ENCODE assay signal across 11 cellular contexts in genomic region chr10:47190802-47191450, GRCh38.
A peak's percentile ranks its signal among the peaks of the same experiment; 100 is the strongest.
DNase-seq lines count a peak whose midpoint lies in the region; ATAC-seq and TF ChIP-seq lines count a peak whose summit lies in the region.
"Had no signal": no experiment of that assay in that cellular context is flagged by ENCODE, and none has a peak within 500 bp of the region (broad histone marks: within the 10 kb centered on the region; RNA-seq: fewer than 3 reads in every experiment).

No MANE protein-coding gene starts in this region.

- no peaks in the 10 kb centered on the region for H3K27me3 Mint-ChIP-seq in WTC11 (ENCODE audit: low read depth)

- TF ChIP-seq EP300 in Ishikawa (IDR thresholded peaks at IDR 0.05; ENCODE audit: borderline replicate concordance), result no peak

- POLR2A ChIA-PET in WTC11 (lab: Charles Lee), result no interaction called here

- H3K4me3 ChIP-seq in foreskin fibroblast (ENCODE audit: low read depth in 1 of 2, low read length in 2 of 2), result no peak overlapping the region
- H3K4me3 ChIP-seq: GM12878, GM23338 had no signal

- no peaks in the 10 kb centered on the region for H3K36me3 Mint-ChIP-seq in WTC11
- H3K36me3 Mint-ChIP-seq: CD8-positive, alpha-beta memory T cell; IgD-negative memory B cell had no signal

- H3K4me3 Mint-ChIP-seq in WTC11, result no peak overlapping the region
- H3K4me3 Mint-ChIP-seq: CD8-positive, alpha-beta memory T cell; GM23338; IgD-negative memory B cell had no signal

- peak; percentile 22 for DNase-seq in COLO668 (lab: John Stamatoyannopoulos, UW; ENCODE audit: unreplicated experiment)
- DNase-seq in WTC11 (ENCODE audit: low spot score), result no peak
- DNase-seq in ureter (ENCODE audit: low spot score), result peak; percentile 18
- DNase-seq in foreskin fibroblast, result no peak
- no peak for DNase-seq in midbrain (lab: John Stamatoyannopoulos, UW)
- DNase-seq: CD8-positive, alpha-beta memory T cell; H7 had no signal

- no peak for TF ChIP-seq RAD21 in Ishikawa (IDR thresholded peaks at IDR 0.05; ENCODE audit: low read depth)

- TF ChIP-seq CTCF in WTC11 (IDR thresholded peaks at IDR 0.05) (no peak), foreskin fibroblast (IDR thresholded peaks at IDR 0.05; ENCODE audit: low read depth, low read length) (no peak)

- H3K4me1 Mint-ChIP-seq in WTC11, result no peaks in the 10 kb centered on the region
- H3K4me1 Mint-ChIP-seq: GM23338, IgD-negative memory B cell had no signal

- no peak overlapping the region for H3K27ac Mint-ChIP-seq in WTC11
- H3K27ac Mint-ChIP-seq: CD8-positive, alpha-beta memory T cell; GM23338; IgD-negative memory B cell had no signal

- no peak for ATAC-seq in WTC11
- ATAC-seq: GM12878, GM23338 had no signal

- CTCF ChIA-PET in WTC11 (lab: Charles Lee), result interaction anchor here (2.5 kb wide), 1 partner anchor 143 kb away, joined by 11 read pairs; no protein-coding TSS in a partner anchor

- H3K9me3 Mint-ChIP-seq in WTC11, result peaks cover 23% of the 10 kb centered on the region; the same call in 1 of the 2 replicates
- H3K9me3 Mint-ChIP-seq: CD8-positive, alpha-beta memory T cell had no signal

TF ChIP-seq in Ishikawa, 13 proteins besides CTCF, POLR2A, EP300 and RAD21:
- TF ChIP-seq USF1 (IDR thresholded peaks at IDR 0.05) (peak; percentile 80), CEBPB (IDR thresholded peaks at IDR 0.05) (no peak)
TF ChIP-seq in Ishikawa: peak in this region for 1.

TF ChIP-seq in WTC11, 78 proteins besides CTCF, POLR2A, EP300 and RAD21:
- TF ChIP-seq USF2 (CRISPR knock-in tag; IDR thresholded peaks at IDR 0.05) (0 out of 2 replicates have a peak, but pooled peaks have one; percentile 33), ZNF512 (CRISPR knock-in tag; IDR thresholded peaks at IDR 0.05; ENCODE audit: borderline replicate concordance) (no peak), NFYB (CRISPR knock-in tag; conservative IDR thresholded peaks at IDR 0.05; ENCODE audit: low read depth) (0 out of 2 replicates have a peak, but pooled peaks have one; percentile 19)

Comparison
In these comparisons a context has a peak if more than half of its experiments do, and no peak if none do; other contexts are left out.
1. DNase-seq: peak in COLO668 (single experiment) and ureter (single experiment); none in WTC11 (single experiment), foreskin fibroblast (0 of 2) and midbrain (single experiment).